Comparison of ENCODE assay signal across 22 cellular contexts in the genomic region with DNA sequence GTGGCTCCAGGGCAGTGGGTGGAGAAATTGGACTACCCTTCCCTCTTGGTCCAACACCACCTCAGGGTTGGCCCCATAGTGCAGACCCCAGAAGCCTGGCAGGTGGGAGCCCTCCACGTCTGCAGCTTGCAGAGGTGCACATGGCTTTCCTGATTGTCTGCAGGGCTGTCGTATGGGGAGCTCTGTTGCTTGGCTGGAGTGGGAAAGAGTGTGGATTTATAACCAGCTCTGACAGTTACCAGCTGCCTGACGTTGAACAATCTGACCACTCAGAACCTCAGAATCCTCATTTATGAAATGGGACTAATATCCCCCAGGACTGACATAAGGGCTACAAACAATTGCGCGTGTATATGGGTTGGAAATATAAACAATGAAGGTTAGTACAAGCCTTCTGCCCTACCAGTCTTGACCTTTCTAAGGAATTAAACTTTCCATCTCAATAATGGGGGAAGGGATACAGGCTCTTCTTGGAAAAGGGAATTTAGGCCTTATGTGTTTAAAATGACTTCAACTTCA. TPM values are rescaled to one million over a fixed set of nuclear protein-coding genes. Genes with fewer than 3 reads are reported as not detected.
"Had no signal": no experiment of that assay in that cellular context is flagged by ENCODE, and none has a peak within 500 bp of the region (broad histone marks: within the 10 kb centered on the region; RNA-seq: fewer than 3 reads in every experiment).

No MANE protein-coding gene starts in this region.

- H3K4me1 Mint-ChIP-seq: activated CD4-positive, alpha-beta T cell treated with anti-CD3 and anti-CD28 coated beads for 36 hours had no signal

- H3K4me3 Mint-ChIP-seq: activated CD4-positive, alpha-beta T cell treated with anti-CD3 and anti-CD28 coated beads for 36 hours; activated CD8-positive, alpha-beta T cell treated with anti-CD3 and anti-CD28 coated beads for 36 hours; activated T-cell treated with anti-CD3 and anti-CD28 coated beads, Interleukin-2, amount 50 U/mL, for 24 hours; activated T-helper 1 cell treated with anti-CD3 and anti-CD28 coated beads, Interleukin-12 subunit alpha, Interleukin-12 subunit beta, Interleukin-2, Interleukin-4 antibody, amounts not matched to agents 30 ng/mL and 10 ng/mL and 1 ng/mL, durations not matched to agents 14 hours and 24 hours and 36 hours had no signal

- DNase-seq: activated CD4-positive, alpha-beta T cell treated with anti-CD3 and anti-CD28 coated beads for 36 hours; activated CD4-positive, alpha-beta T cell treated with anti-CD3 and anti-CD28 coated beads, Interleukin-2, amount 50 U/mL, for 1 hour; activated CD8-positive, alpha-beta T cell treated with anti-CD3 and anti-CD28 coated beads for 36 hours; activated effector memory CD4-positive, alpha-beta T cell treated with Interleukin-2 at 50 U/mL for 16 hours; activated naive CD4-positive, alpha-beta T cell treated with Interleukin-2 at 50 U/mL for 16 hours; activated T-cell treated with anti-CD3 and anti-CD28 coated beads, Interleukin-2, amount 50 U/mL, for 24 hours; MM.1S; NCI-H1105; NCI-H1436; NCI-H1694 treated with DMSO at 0.1 percent for 48 hours; NCI-H2029 treated with DMSO at 0.1 percent for 48 hours; NCI-H345; NCI-H510A; NCI-H526 treated with DMSO at 0.1 percent for 48 hours; NCI-H82; Right ventricle myocardium superior; SJCRH30; SK-N-SH; T-helper 1 cell had no signal

- H3K9me3 Mint-ChIP-seq: activated T-cell treated with anti-CD3 and anti-CD28 coated beads, Interleukin-2, amount 50 U/mL, for 24 hours had no signal

- H3K27me3 Mint-ChIP-seq: activated CD4-positive, alpha-beta T cell treated with anti-CD3 and anti-CD28 coated beads for 36 hours; activated T-cell treated with anti-CD3 and anti-CD28 coated beads, Interleukin-2, amount 50 U/mL, for 24 hours had no signal

- ATAC-seq: activated CD4-positive, alpha-beta T cell treated with anti-CD3 and anti-CD28 coated beads for 36 hours; activated CD8-positive, alpha-beta T cell treated with anti-CD3 and anti-CD28 coated beads for 36 hours; activated naive CD4-positive, alpha-beta T cell treated with anti-CD3 and anti-CD28 coated beads, Interleukin-2, amount 50 U/mL, for 72 hours had no signal

- H3K27ac Mint-ChIP-seq: activated CD4-positive, alpha-beta T cell treated with anti-CD3 and anti-CD28 coated beads for 36 hours; activated CD8-positive, alpha-beta T cell treated with anti-CD3 and anti-CD28 coated beads for 36 hours; activated naive CD4-positive, alpha-beta T cell treated with anti-CD3 and anti-CD28 coated beads, Interleukin-2, amount 50 U/mL, for 72 hours; activated T-cell treated with anti-CD3 and anti-CD28 coated beads, Interleukin-2, amount 50 U/mL, for 24 hours; activated T-helper 1 cell treated with anti-CD3 and anti-CD28 coated beads, Interleukin-12 subunit alpha, Interleukin-12 subunit beta, Interleukin-2, Interleukin-4 antibody, amounts not matched to agents 30 ng/mL and 10 ng/mL and 1 ng/mL, durations not matched to agents 14 hours and 24 hours and 36 hours had no signal

RNA-seq across cellular contexts. Expression of a gene that starts 13.9 kb away (rescaled TPM):
- total RNA-seq: OCI-LY7 had no signal
